1 cellular context compared by ENCODE assay signal in genomic region chr13:42996584-42996983, GRCh38.
TF ChIP-seq lines count a peak whose summit lies in the region.

No MANE protein-coding gene starts in this region.

TF ChIP-seq in HCT116, 20 proteins besides CTCF, POLR2A, EP300 and RAD21 (continued from another document):
- TF ChIP-seq, protein P1, sequence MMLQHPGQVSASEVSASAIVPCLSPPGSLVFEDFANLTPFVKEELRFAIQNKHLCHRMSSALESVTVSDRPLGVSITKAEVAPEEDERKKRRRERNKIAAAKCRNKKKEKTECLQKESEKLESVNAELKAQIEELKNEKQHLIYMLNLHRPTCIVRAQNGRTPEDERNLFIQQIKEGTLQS (IDR thresholded peaks at IDR 0.05), result peak; percentile 55; the same call in 1 of the 2 replicates
- peak; percentile 73 for TF ChIP-seq FOSL1 (IDR thresholded peaks at IDR 0.05; ENCODE audit: low read depth)
- no peak for TF ChIP-seq REST (IDR thresholded peaks at IDR 0.05; ENCODE audit: low read depth)
- 0 out of 2 replicates have a peak, but pooled peaks have one; percentile 35 for TF ChIP-seq SIN3A (IDR thresholded peaks at IDR 0.05; ENCODE audit: low read depth)
- TF ChIP-seq, protein P2, sequence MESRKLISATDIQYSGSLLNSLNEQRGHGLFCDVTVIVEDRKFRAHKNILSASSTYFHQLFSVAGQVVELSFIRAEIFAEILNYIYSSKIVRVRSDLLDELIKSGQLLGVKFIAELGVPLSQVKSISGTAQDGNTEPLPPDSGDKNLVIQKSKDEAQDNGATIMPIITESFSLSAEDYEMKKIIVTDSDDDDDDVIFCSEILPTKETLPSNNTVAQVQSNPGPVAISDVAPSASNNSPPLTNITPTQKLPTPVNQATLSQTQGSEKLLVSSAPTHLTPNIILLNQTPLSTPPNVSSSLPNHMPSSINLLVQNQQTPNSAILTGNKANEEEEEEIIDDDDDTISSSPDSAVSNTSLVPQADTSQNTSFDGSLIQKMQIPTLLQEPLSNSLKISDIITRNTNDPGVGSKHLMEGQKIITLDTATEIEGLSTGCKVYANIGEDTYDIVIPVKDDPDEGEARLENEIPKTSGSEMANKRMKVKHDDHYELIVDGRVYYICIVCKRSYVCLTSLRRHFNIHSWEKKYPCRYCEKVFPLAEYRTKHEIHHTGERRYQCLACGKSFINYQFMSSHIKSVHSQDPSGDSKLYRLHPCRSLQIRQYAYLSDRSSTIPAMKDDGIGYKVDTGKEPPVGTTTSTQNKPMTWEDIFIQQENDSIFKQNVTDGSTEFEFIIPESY (IDR thresholded peaks at IDR 0.05; ENCODE audit: extremely low read depth, insufficient replicate concordance, low read length), result no peak
- TF ChIP-seq CBX3 (IDR thresholded peaks at IDR 0.05; ENCODE audit: low read depth), result 0 out of 2 replicates have a peak, but pooled peaks have one; percentile 21
- TF ChIP-seq MAX (IDR thresholded peaks at IDR 0.05), result no peak
- no peak for TF ChIP-seq EZH2 (IDR thresholded peaks at IDR 0.05)
- TF ChIP-seq CEBPB (IDR thresholded peaks at IDR 0.05; ENCODE audit: low read depth), result peak; percentile 94
- no peak for TF ChIP-seq ZNF274 (IDR thresholded peaks at IDR 0.05; ENCODE audit: low read depth, low read length)
- no peak for TF ChIP-seq SRF (IDR thresholded peaks at IDR 0.05; ENCODE audit: low read depth)
- TF ChIP-seq ZFX (IDR thresholded peaks at IDR 0.05), result no peak
